17 cellular contexts compared by ENCODE assay signal in genomic region chr6:159461998-159462397, GRCh38.
DNase-seq lines count a peak whose midpoint lies in the region; ATAC-seq and TF ChIP-seq lines count a peak whose summit lies in the region.
"Had no signal": no experiment of that assay in that cellular context is flagged by ENCODE, and none has a peak within 500 bp of the region (broad histone marks: within the 10 kb centered on the region; RNA-seq: fewer than 3 reads in every experiment).

No MANE protein-coding gene starts in this region.

- 100% methylated on average over 1 of the region's 1 CpG for WGBS in gastroesophageal sphincter (ENCODE audit: low coverage in 1 of 2), 2 donors

- H3K4me3 ChIP-seq in gastroesophageal sphincter: no peak overlapping the region
- H3K4me3 ChIP-seq: BLaER1 treated with 17β-estradiol and CSF1 and Interleukin-3, amounts not matched to agents 10 nM and 100 nM; lower lobe of right lung had no signal

- in situ Hi-C loops in G401 (cut with HindIII; ENCODE audit: low sequenced_read_pairs): no loop called here

- H3K27me3 ChIP-seq in gastroesophageal sphincter: no peaks in the 10 kb centered on the region
- H3K27me3 ChIP-seq: BLaER1 treated with 17β-estradiol and CSF1 and Interleukin-3, amounts not matched to agents 10 nM and 100 nM had no signal

- DNase-seq in DMS 273 (lab: John Stamatoyannopoulos, UW; ENCODE audit: unreplicated experiment) (peak; percentile 15), DMS 273 treated with DMSO at 0.1 percent for 48 hours (lab: John Stamatoyannopoulos, UW) (no peak), SIG-M5 treated with dmso at 0.1 percent for 504 hours (lab: John Stamatoyannopoulos, UW; ENCODE audit: unreplicated experiment) (peak; percentile 39), G401 (ENCODE audit: low spot score) (no peak)
- no peak for DNase-seq in stimulated activated CD4-positive, alpha-beta T cell treated with anti-CD3 and anti-CD28 coated beads, Interleukin-4, amount 100 ng/mL, for 1 hour
- DNase-seq: activated naive CD4-positive, alpha-beta T cell treated with Interleukin-2 at 50 U/mL for 16 hours; erythroblast; immature natural killer cell; lower lobe of right lung; NCI-H2081 treated with DMSO at 0.1 percent for 48 hours had no signal

- peaks cover 0 to 12% (median 0%) of the 10 kb centered on the region in 3 donors for H3K4me1 ChIP-seq in gastroesophageal sphincter
- H3K4me1 ChIP-seq: lower lobe of right lung, parathyroid adenoma had no signal

- H3K27ac ChIP-seq in gastroesophageal sphincter: no peak overlapping the region
- H3K27ac ChIP-seq: 22Rv1; BLaER1 treated with 17β-estradiol and CSF1 and Interleukin-3, amounts not matched to agents 10 nM and 100 nM; lower lobe of right lung; parathyroid adenoma had no signal

- no peaks in the 10 kb centered on the region for H3K9me3 ChIP-seq in gastroesophageal sphincter
- H3K9me3 ChIP-seq: BLaER1 treated with 17β-estradiol and CSF1 and Interleukin-3, amounts not matched to agents 10 nM and 100 nM; lower lobe of right lung had no signal

- TF ChIP-seq EP300 in gastroesophageal sphincter (IDR thresholded peaks at IDR 0.05): no peak

- ATAC-seq in GM21528 (IDR thresholded peaks at IDR 0.05; ENCODE audit: low FRiP score, unreplicated experiment): peak; percentile 90
- ATAC-seq in HG03342 (IDR thresholded peaks at IDR 0.05; ENCODE audit: unreplicated experiment): peak; percentile 71
- ATAC-seq in gastroesophageal sphincter: no peak
- ATAC-seq: activated CD4-positive, CD25-positive, alpha-beta regulatory T cell treated with anti-CD3 and anti-CD28 coated beads, Interleukin-2, amount 50 U/mL, for 24 hours; lower lobe of right lung had no signal

- no peak for TF ChIP-seq POLR2A in gastroesophageal sphincter (IDR thresholded peaks at IDR 0.05)

- no peaks in the 10 kb centered on the region for H3K36me3 ChIP-seq in gastroesophageal sphincter
- H3K36me3 ChIP-seq: BLaER1 treated with 17β-estradiol and CSF1 and Interleukin-3, amounts not matched to agents 10 nM and 100 nM; lower lobe of right lung had no signal

- no peak for TF ChIP-seq CTCF in gastroesophageal sphincter (IDR thresholded peaks at IDR 0.05)

Comparison
In these comparisons a context has a peak if more than half of its experiments do, and no peak if none do; other contexts are left out.
1. DNase-seq: peak in DMS 273 (single experiment) and SIG-M5 treated with dmso at 0.1 percent for 504 hours (single experiment); none in DMS 273 treated with DMSO at 0.1 percent for 48 hours (single experiment), stimulated activated CD4-positive, alpha-beta T cell treated with anti-CD3 and anti-CD28 coated beads, Interleukin-4, amount 100 ng/mL, for 1 hour (single experiment) and G401 (single experiment).